12 cellular contexts compared by ENCODE assay signal in genomic region chr1:85313888-85314696, GRCh38. TPM values are rescaled to one million over a fixed set of nuclear protein-coding genes. Genes with fewer than 3 reads are reported as not detected.
A peak's percentile ranks its signal among the peaks of the same experiment; 100 is the strongest.
DNase-seq lines count a peak whose midpoint lies in the region; ATAC-seq and TF ChIP-seq lines count a peak whose summit lies in the region.
"Had no signal": no experiment of that assay in that cellular context is flagged by ENCODE, and none has a peak within 500 bp of the region (broad histone marks: within the 10 kb centered on the region; RNA-seq: fewer than 3 reads in every experiment).

No MANE protein-coding gene starts in this region.

- 30 to 41% methylated on average over 3 of the region's 3 CpGs for WGBS in esophagus squamous epithelium, 2 donors

- ATAC-seq in omental fat pad (ENCODE audit: low FRiP score): peak; percentile 97
- ATAC-seq in HG02870 (IDR thresholded peaks at IDR 0.05; ENCODE audit: unreplicated experiment): no peak
- ATAC-seq: activated T-helper 17 cell treated with anti-CD3 and anti-CD28 coated beads, Interleukin-2, amount 50 U/mL, for 72 hours had no signal

- H3K4me1 ChIP-seq in esophagus squamous epithelium: peaks cover 0 to 12% (median 3%) of the 10 kb centered on the region in 3 donors

- no peaks in the 10 kb centered on the region for H3K36me3 ChIP-seq in esophagus squamous epithelium

- H3K4me3 ChIP-seq in AG10803 (ENCODE audit: low read length) (no peak overlapping the region), esophagus squamous epithelium (no peak overlapping the region)

- TF ChIP-seq CTCF in AG10803 (conservative IDR thresholded peaks at IDR 0.05; ENCODE audit: low read length) (no peak), esophagus squamous epithelium (IDR thresholded peaks at IDR 0.05) (no peak), omental fat pad (IDR thresholded peaks at IDR 0.05) (no peak)

- H3K27ac ChIP-seq in esophagus squamous epithelium: peak overlapping the region in 3 of 4 donors; percentile 10 to 49 (median 15)

- no peaks in the 10 kb centered on the region for H3K27me3 ChIP-seq in esophagus squamous epithelium

- H3K9me3 ChIP-seq in esophagus squamous epithelium: no peaks in the 10 kb centered on the region

- intact Hi-C loops in esophagus squamous epithelium (cut with DNase I): no loop called here

- no peak for TF ChIP-seq POLR2A in esophagus squamous epithelium (IDR thresholded peaks at IDR 0.05)

- DNase-seq in AG10803 (ENCODE audit: low read depth): peak; percentile 98
- peak; percentile 24 for DNase-seq in NCI-H460 (ENCODE audit: extremely low read depth, low read depth)
- DNase-seq in esophagus squamous epithelium (lab: John Stamatoyannopoulos, UW): no peak
- DNase-seq in omental fat pad (ENCODE audit: low spot score): no peak
- no peak for DNase-seq in SW480 (ENCODE audit: low spot score)
- no peak for DNase-seq in OCI-M2 (lab: John Stamatoyannopoulos, UW; ENCODE audit: unreplicated experiment)
- no peak for DNase-seq in NCI-H526 treated with DMSO at 0.1 percent for 48 hours (lab: John Stamatoyannopoulos, UW)
- DNase-seq: DMS53; SIG-M5; stimulated activated CD4-positive, alpha-beta T cell treated with anti-CD3 and anti-CD28 coated beads, Interleukin-12 subunit alpha, Interleukin-12 subunit beta, amount 100 ng/mL, for 4 hours had no signal

RNA-seq across cellular contexts. Expression of gene BCL10, which starts 37.7 kb away (rescaled TPM):
- total RNA-seq in NCI-H460 (2014; rRNA removed; shearing (Covaris generic)): 19.2 and 19.8 TPM in 2 replicates
- polyA plus RNA-seq in NCI-H460 (2014; cell fraction: nucleus; rRNA removed): 2.9 and 6.3 TPM in 2 replicates
- total RNA-seq in esophagus squamous epithelium: 10 to 100 TPM; 24.4 to 42.3 (median 27.0) TPM
- 10 to 100 TPM; 13.9 to 21.6 (median 18.0) TPM for total RNA-seq in omental fat pad

RNA-seq across cellular contexts. Expression of gene C1orf52, which starts 54.6 kb away (rescaled TPM):
- total RNA-seq in NCI-H460 (2014; rRNA removed; shearing (Covaris generic)): 16.7 and 20.4 TPM in 2 replicates
- polyA plus RNA-seq in NCI-H460 (2014; cell fraction: nucleus; rRNA removed): 7.1 and 19.4 TPM in 2 replicates
- total RNA-seq in esophagus squamous epithelium: 10 to 100 TPM in 3 of 4 donors, 1 to 10 TPM in 1; 9.1 to 15.2 (median 12.2) TPM
- 10 to 100 TPM; 12.0 to 15.8 (median 12.8) TPM for total RNA-seq in omental fat pad

Comparison
In these comparisons a context has a peak if more than half of its experiments do, and no peak if none do; other contexts are left out.
1. DNase-seq: peak in AG10803 (single experiment) and NCI-H460 (single experiment); none in esophagus squamous epithelium (single experiment), omental fat pad (single experiment), SW480 (single experiment), OCI-M2 (single experiment) and NCI-H526 treated with DMSO at 0.1 percent for 48 hours (single experiment).